ENCODE assay signal across 8 cellular contexts in the genomic region with DNA sequence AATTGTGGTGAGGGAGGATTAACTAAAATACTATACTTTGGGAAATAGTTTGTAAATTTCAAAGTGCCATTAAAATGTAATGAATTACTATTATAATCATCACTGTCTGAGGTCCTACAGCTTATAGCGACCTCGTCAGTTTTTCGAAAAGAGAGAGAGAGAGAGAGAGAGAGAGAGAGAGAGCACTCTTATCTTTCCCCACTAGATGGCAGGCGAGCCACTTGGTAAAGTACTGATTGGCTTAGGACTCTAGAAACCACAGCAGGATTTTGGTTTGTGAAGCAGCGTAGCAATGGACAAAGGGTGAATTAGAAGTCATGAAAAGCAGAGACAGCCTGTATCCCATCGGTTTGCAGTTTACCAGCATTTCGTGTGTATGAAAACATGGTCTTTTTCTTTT. TPM values are rescaled to one million over a fixed set of nuclear protein-coding genes. Genes with fewer than 3 reads are reported as not detected.
A peak's percentile ranks its signal among the peaks of the same experiment; 100 is the strongest.
DNase-seq lines count a peak whose midpoint lies in the region; ATAC-seq and TF ChIP-seq lines count a peak whose summit lies in the region.

No MANE protein-coding gene starts in this region.

- 2% methylated on average over 7 of the region's 7 CpGs for WGBS in heart right ventricle, 2 donors

- CTCF ChIA-PET in AG04449 (lab: Yijun Ruan, JAX): interaction anchor here (0.6 to 1.7 kb wide), 8 partner anchors 9 to 418 kb away, joined by 3 to 12 read pairs (median 4); no protein-coding TSS in a partner anchor

- H3K27me3 ChIP-seq in adipocyte (replicated peaks; ENCODE audit: control insufficient read depth, insufficient read depth, low read length) (no peaks in the 10 kb centered on the region), heart right ventricle (peaks cover 0 to 47% (median 2%) of the 10 kb centered on the region in 7 donors)

- intact Hi-C loops in heart right ventricle (cut with DNase I): no loop called here
- intact Hi-C loops in sciatic nerve (cut with DNase I): no loop called here

- POLR2A ChIA-PET in AG04449 (lab: Yijun Ruan, JAX): no interaction called here

- H3K4me3 ChIP-seq in AG04449 (ENCODE audit: low read depth, low read length) (no peak overlapping the region), HFF-Myc (replicated peaks; ENCODE audit: low read depth, low read length) (no peak overlapping the region), adipocyte (ENCODE audit: low read length) (no peak overlapping the region), heart right ventricle (no peak overlapping the region)

- H3K9me3 ChIP-seq in adipocyte (ENCODE audit: control insufficient read depth, low read length): no peaks in the 10 kb centered on the region
- H3K9me3 ChIP-seq in heart right ventricle: no peaks in the 10 kb centered on the region

- no peak overlapping the region for H3K27ac ChIP-seq in heart right ventricle

- TF ChIP-seq CTCF in AG04449 (IDR thresholded peaks at IDR 0.05; ENCODE audit: insufficient read depth, low read length, missing control alignments) (peak; percentile 85), HFF-Myc (IDR thresholded peaks at IDR 0.05; ENCODE audit: low read depth, low read length, missing control alignments) (peak; percentile 64), heart right ventricle (IDR thresholded peaks at IDR 0.05) (peak; percentile 22 to 76 (median 55))

- H3K4me1 ChIP-seq in adipocyte (ENCODE audit: control insufficient read depth, insufficient read depth, low read length) (peaks cover 8% of the 10 kb centered on the region), heart right ventricle (no peaks in the 10 kb centered on the region)

- peak overlapping the region; percentile 46 for H3K9ac ChIP-seq in adipocyte (ENCODE audit: low read length)

- ATAC-seq in heart right ventricle (peak in 5 of 8 donors; percentile 51 to 75 (median 56)), sciatic nerve (peak; percentile 74)

- H3K36me3 ChIP-seq in adipocyte (ENCODE audit: control insufficient read depth, insufficient read depth, low read length, severe bottlenecking): no peaks in the 10 kb centered on the region
- no peaks in the 10 kb centered on the region for H3K36me3 ChIP-seq in heart right ventricle

- DNase-seq in AG04449 (ENCODE audit: low read depth, low spot score): no peak
- peak; percentile 4 for DNase-seq in GDM1 (lab: John Stamatoyannopoulos, UW)
- DNase-seq in HFF-Myc (ENCODE audit: extremely low read depth, low read depth): no peak
- peak; percentile 39 for DNase-seq in NCI-H1105 treated with DMSO at 0.1 percent for 48 hours (lab: John Stamatoyannopoulos, UW)
- peak; percentile 85 for DNase-seq in adipocyte (ENCODE audit: low read depth)
- peak in 1 of 2 donors; percentile 25 for DNase-seq in heart right ventricle
- DNase-seq in sciatic nerve (ENCODE audit: low spot score): peak; percentile 66
- DNase-seq in NCI-H2171 (lab: John Stamatoyannopoulos, UW): no peak

RNA-seq across cellular contexts. Expression of gene LINC00632, which starts 52.5 kb away (rescaled TPM):
- 100 to 1,000 TPM in 6 of 10 donors, 10 to 100 TPM in 4; 51.3 to 189 (median 118) TPM for total RNA-seq in heart right ventricle
- polyA plus RNA-seq in heart right ventricle: 1 to 10 TPM; 1.4 to 4.3 TPM
- 1,334 TPM for total RNA-seq in sciatic nerve

Comparison
In these comparisons a context has a peak if more than half of its experiments do, and no peak if none do; other contexts are left out.
1. DNase-seq: peak in GDM1 (single experiment), NCI-H1105 treated with DMSO at 0.1 percent for 48 hours (single experiment), adipocyte (single experiment) and sciatic nerve (single experiment); none in AG04449 (single experiment), HFF-Myc (single experiment) and NCI-H2171 (single experiment).
2. Peak in every context shown above with its lines, with median percentiles within 50 percentile points of each other: CTCF ChIP-seq.